In the genomic region with DNA sequence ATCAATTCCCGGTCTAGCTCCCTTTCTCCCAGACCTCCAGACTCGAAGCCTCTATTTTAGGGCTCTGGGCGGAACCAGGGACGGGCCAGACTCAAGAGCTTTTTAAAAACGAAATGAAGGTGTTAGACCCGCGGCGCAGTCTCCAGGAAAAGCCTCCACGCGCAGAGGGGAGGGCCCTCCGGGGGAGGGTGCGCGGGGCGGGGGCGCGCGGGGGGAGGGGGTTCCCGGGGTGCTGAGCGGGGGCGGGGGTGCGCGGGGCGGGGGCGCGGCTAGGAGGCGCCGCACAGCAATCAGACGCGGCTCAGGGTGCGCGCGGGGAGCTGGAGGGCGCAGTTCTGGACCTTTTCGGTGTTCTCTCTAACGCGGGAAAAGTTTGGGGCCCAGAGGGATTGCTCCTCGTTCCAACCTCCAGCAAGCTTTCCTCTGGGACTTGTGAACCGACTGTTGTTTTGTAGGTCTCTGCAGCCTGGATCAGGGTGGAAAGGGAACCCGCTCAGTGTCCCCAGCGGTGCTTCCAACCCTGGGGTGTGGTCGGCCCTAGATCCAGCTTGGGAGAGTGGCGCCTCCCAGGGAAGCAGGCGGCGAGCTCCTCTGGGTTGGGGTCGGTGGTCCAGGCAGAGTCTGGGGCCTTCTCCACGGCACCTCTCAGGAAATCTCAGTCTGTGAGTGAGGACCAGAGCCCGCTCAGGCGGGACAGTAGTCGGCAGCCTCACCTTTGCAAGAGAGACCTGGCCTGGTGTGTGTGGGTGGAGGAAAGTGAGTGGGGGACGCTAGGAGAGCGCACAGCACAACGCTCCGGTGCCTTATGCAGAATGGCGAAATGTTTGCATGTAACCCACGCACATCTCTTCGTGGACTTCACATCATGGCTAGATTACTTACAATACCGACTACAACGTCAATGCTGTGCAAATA, we compare ENCODE assay signal across 2 cellular contexts.
A peak's percentile ranks its signal among the peaks of the same experiment; 100 is the strongest.
TF ChIP-seq lines count a peak whose summit lies in the region.

No MANE protein-coding gene starts in this region.

TF ChIP-seq in H1, 55 proteins besides CTCF, POLR2A, EP300 and RAD21:
- TF ChIP-seq KDM4A (IDR thresholded peaks at IDR 0.05; ENCODE audit: low read depth, low read length, severe bottlenecking) (peak; percentile 71), RNF2 (IDR thresholded peaks at IDR 0.05; ENCODE audit: borderline replicate concordance, low read depth, low read length, missing control alignments, poor library complexity, severe bottlenecking) (no peak), SUZ12 (IDR thresholded peaks at IDR 0.05; ENCODE audit: low read length) (peak; percentile 33; the same call in 1 of the 2 replicates), SP1 (IDR thresholded peaks at IDR 0.05; ENCODE audit: low read depth, low read length) (no peak), BACH1 (IDR thresholded peaks at IDR 0.05; ENCODE audit: low read length) (no peak), PHF8 (conservative IDR thresholded peaks at IDR 0.05; ENCODE audit: low read depth, low read length) (0 out of 2 replicates have a peak, but pooled peaks have one; percentile 30), RBBP5 (IDR thresholded peaks at IDR 0.05; ENCODE audit: borderline replicate concordance, low read depth, low read length) (0 out of 2 replicates have a peak, but pooled peaks have one; percentile 27), CHD2 (IDR thresholded peaks at IDR 0.05; ENCODE audit: low read length) (no peak), ASH2L (IDR thresholded peaks at IDR 0.05; ENCODE audit: low read length) (peak; percentile 40), EZH2 (IDR thresholded peaks at IDR 0.05; ENCODE audit: low read depth, low read length, severe bottlenecking) (peak; percentile 15)

TF ChIP-seq in neural cell, 6 proteins besides CTCF, POLR2A, EP300 and RAD21:
- no peak for TF ChIP-seq EZH2 (IDR thresholded peaks at IDR 0.05; ENCODE audit: borderline replicate concordance, insufficient read depth, low read length, poor library complexity, severe bottlenecking)
